In genomic region chr13:112474869-112475268, GRCh38 we compare ENCODE assay signal across 2 cellular contexts.
TF ChIP-seq lines count a peak whose summit lies in the region.

No MANE protein-coding gene starts in this region.

TF ChIP-seq in liver, 16 proteins besides CTCF, POLR2A, EP300 and RAD21 (continued from another document):
- TF ChIP-seq, protein P1, sequence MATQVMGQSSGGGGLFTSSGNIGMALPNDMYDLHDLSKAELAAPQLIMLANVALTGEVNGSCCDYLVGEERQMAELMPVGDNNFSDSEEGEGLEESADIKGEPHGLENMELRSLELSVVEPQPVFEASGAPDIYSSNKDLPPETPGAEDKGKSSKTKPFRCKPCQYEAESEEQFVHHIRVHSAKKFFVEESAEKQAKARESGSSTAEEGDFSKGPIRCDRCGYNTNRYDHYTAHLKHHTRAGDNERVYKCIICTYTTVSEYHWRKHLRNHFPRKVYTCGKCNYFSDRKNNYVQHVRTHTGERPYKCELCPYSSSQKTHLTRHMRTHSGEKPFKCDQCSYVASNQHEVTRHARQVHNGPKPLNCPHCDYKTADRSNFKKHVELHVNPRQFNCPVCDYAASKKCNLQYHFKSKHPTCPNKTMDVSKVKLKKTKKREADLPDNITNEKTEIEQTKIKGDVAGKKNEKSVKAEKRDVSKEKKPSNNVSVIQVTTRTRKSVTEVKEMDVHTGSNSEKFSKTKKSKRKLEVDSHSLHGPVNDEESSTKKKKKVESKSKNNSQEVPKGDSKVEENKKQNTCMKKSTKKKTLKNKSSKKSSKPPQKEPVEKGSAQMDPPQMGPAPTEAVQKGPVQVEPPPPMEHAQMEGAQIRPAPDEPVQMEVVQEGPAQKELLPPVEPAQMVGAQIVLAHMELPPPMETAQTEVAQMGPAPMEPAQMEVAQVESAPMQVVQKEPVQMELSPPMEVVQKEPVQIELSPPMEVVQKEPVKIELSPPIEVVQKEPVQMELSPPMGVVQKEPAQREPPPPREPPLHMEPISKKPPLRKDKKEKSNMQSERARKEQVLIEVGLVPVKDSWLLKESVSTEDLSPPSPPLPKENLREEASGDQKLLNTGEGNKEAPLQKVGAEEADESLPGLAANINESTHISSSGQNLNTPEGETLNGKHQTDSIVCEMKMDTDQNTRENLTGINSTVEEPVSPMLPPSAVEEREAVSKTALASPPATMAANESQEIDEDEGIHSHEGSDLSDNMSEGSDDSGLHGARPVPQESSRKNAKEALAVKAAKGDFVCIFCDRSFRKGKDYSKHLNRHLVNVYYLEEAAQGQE (IDR thresholded peaks at IDR 0.05): no peak
- TF ChIP-seq JUND (IDR thresholded peaks at IDR 0.05) (no peak), ZBTB33 (IDR thresholded peaks at IDR 0.05) (no peak)

TF ChIP-seq in HepG2, 621 proteins besides CTCF, POLR2A, EP300 and RAD21 (continued from another document):
- TF ChIP-seq, protein P2, sequence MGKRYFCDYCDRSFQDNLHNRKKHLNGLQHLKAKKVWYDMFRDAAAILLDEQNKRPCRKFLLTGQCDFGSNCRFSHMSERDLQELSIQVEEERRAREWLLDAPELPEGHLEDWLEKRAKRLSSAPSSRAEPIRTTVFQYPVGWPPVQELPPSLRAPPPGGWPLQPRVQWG (CRISPR knock-in tag; IDR thresholded peaks at IDR 0.05; ENCODE audit: borderline replicate concordance, low read depth): no peak
- TF ChIP-seq FOXM1 (CRISPR knock-in tag; IDR thresholded peaks at IDR 0.05) (no peak), DPF2 (CRISPR knock-in tag; IDR thresholded peaks at IDR 0.05; ENCODE audit: borderline replicate concordance, low read depth) (no peak), ZNF12 (CRISPR knock-in tag; IDR thresholded peaks at IDR 0.05) (no peak), CBX1 (IDR thresholded peaks at IDR 0.05; ENCODE audit: low read depth) (no peak), CAMTA2 (CRISPR knock-in tag; IDR thresholded peaks at IDR 0.05; ENCODE audit: borderline replicate concordance) (no peak), HBP1 (CRISPR knock-in tag; IDR thresholded peaks at IDR 0.05; ENCODE audit: low read depth) (no peak), MXD4 (CRISPR knock-in tag; IDR thresholded peaks at IDR 0.05) (no peak)
TF ChIP-seq in HepG2: peak in this region for 0.
